ENCODE assay signal across 8 cellular contexts in genomic region chr2:69375494-69376353, GRCh38. TPM values are rescaled to one million over a fixed set of nuclear protein-coding genes. Genes with fewer than 3 reads are reported as not detected.
DNase-seq lines count a peak whose midpoint lies in the region; ATAC-seq and TF ChIP-seq lines count a peak whose summit lies in the region.

No MANE protein-coding gene starts in this region.

- H3K4me1 ChIP-seq in foreskin keratinocyte = no peaks in the 10 kb centered on the region

- no peaks in the 10 kb centered on the region for H3K27me3 ChIP-seq in foreskin keratinocyte

- peak; percentile 78 for TF ChIP-seq CTCF in foreskin keratinocyte (conservative IDR thresholded peaks at IDR 0.05)

- in situ Hi-C loops in SK-MEL-5 (cut with HindIII; ENCODE audit: low pct_unique_long_range_greater_than_20kb, low sequenced_read_pairs) = no loop called here

- peak; percentile 35 for DNase-seq in EH (ENCODE audit: low read depth)
- DNase-seq in KG1 (lab: John Stamatoyannopoulos, UW) = peak; percentile 18
- DNase-seq in SK-MEL-5 (ENCODE audit: low read depth, low spot score) = peak; percentile 78
- peak in 1 of 2 donors; percentile 30 for DNase-seq in foreskin keratinocyte
- DNase-seq in pons (ENCODE audit: low spot score) = peak; percentile 54
- no peak for DNase-seq in ecto neural progenitor cell (ENCODE audit: low spot score)

- no peak overlapping the region for H3K27ac ChIP-seq in foreskin keratinocyte

- ATAC-seq in foreskin keratinocyte (peak; percentile 46), GM19328 (IDR thresholded peaks at IDR 0.05; ENCODE audit: unreplicated experiment) (no peak), HG03108 (IDR thresholded peaks at IDR 0.05; ENCODE audit: unreplicated experiment) (no peak)

RNA-seq across cellular contexts. Expression of gene GFPT1, which starts 11.3 kb away (rescaled TPM):
- 34.8 and 38.1 TPM in 2 replicates for total RNA-seq in SK-MEL-5 (2014; rRNA removed; shearing (Covaris generic))
- 23.5 and 33.7 TPM in 2 replicates for polyA plus RNA-seq in SK-MEL-5 (2015; cell fraction: cytosol; rRNA removed)
- polyA plus RNA-seq in SK-MEL-5 (2015; cell fraction: nucleus; rRNA removed) = 14.0 and 15.4 TPM in 2 replicates
- total RNA-seq in foreskin keratinocyte = 22.6 TPM in 2 replicates
- 5.8 and 6.7 TPM in 2 replicates for polyA plus RNA-seq in foreskin keratinocyte
